Comparison of ENCODE assay signal across 19 cellular contexts in genomic region chr4:113987382-113987930, GRCh38. TPM values are rescaled to one million over a fixed set of nuclear protein-coding genes. Genes with fewer than 3 reads are reported as not detected.
A peak's percentile ranks its signal among the peaks of the same experiment; 100 is the strongest.
DNase-seq lines count a peak whose midpoint lies in the region; ATAC-seq and TF ChIP-seq lines count a peak whose summit lies in the region.
"Had no signal": no experiment of that assay in that cellular context is flagged by ENCODE, and none has a peak within 500 bp of the region (broad histone marks: within the 10 kb centered on the region; RNA-seq: fewer than 3 reads in every experiment).

No MANE protein-coding gene starts in this region.

- H3K36me3 Mint-ChIP-seq in activated T-helper 17 cell treated with anti-CD3 and anti-CD28 coated beads, Interleukin-2, amount 50 U/mL, for 72 hours (ENCODE audit: low read depth): no peaks in the 10 kb centered on the region
- no peaks in the 10 kb centered on the region for H3K36me3 Mint-ChIP-seq in T-helper 2 cell treated with Interferon-gamma antibody and Interleukin-4, amounts not matched to agents 5 μg/mL and 100 μg/mL, for 36 hours (ENCODE audit: low read depth)
- H3K36me3 Mint-ChIP-seq: CD8-positive, alpha-beta T cell had no signal

- CTCF ChIA-PET in A673 (lab: Charles Lee): no interaction called here

- no peaks in the 10 kb centered on the region for H3K36me3 ChIP-seq in A673 (ENCODE audit: insufficient read depth, low read length, poor library complexity, severe bottlenecking)
- H3K36me3 ChIP-seq: BLaER1 treated with 17β-estradiol and CSF1 and Interleukin-3, amounts not matched to agents 10 nM and 100 nM; HAP-1 had no signal

- TF ChIP-seq CTCF in A673 (conservative IDR thresholded peaks at IDR 0.05; ENCODE audit: low read depth, low read length): no peak
- TF ChIP-seq CTCF in HFF-Myc (IDR thresholded peaks at IDR 0.05; ENCODE audit: low read depth, low read length, missing control alignments): no peak

- no peak overlapping the region for H3K4me3 ChIP-seq in A673 (ENCODE audit: low read depth, low read length, poor library complexity, severe bottlenecking)
- H3K4me3 ChIP-seq in HFF-Myc (replicated peaks; ENCODE audit: low read depth, low read length): no peak overlapping the region
- H3K4me3 ChIP-seq: A549; BLaER1 treated with 17β-estradiol and CSF1 and Interleukin-3, amounts not matched to agents 10 nM and 100 nM; HAP-1; K562 had no signal

- ATAC-seq in esophagus mucosa (peak; percentile 57), HG03139 (IDR thresholded peaks at IDR 0.05; ENCODE audit: unreplicated experiment) (no peak)
- ATAC-seq in activated T-helper 17 cell treated with anti-CD3 and anti-CD28 coated beads, Interleukin-2, amount 50 U/mL, for 72 hours (replicated peaks): no peak
- ATAC-seq: A549; CD8-positive, alpha-beta T cell; K562 had no signal

- H3K9me3 ChIP-seq in A673 (ENCODE audit: low read depth, low read length, poor library complexity, severe bottlenecking): peaks cover 7% of the 10 kb centered on the region
- H3K9me3 ChIP-seq: A549, HAP-1 had no signal

- POLR2A ChIA-PET in A673 (lab: Charles Lee; ENCODE audit: low non-redundant PET): interaction anchor here (0.6 kb wide), 1 partner anchor 101 kb away, joined by 3 read pairs; no protein-coding TSS in a partner anchor

- no peaks in the 10 kb centered on the region for H3K9me3 Mint-ChIP-seq in activated T-helper 17 cell treated with anti-CD3 and anti-CD28 coated beads, Interleukin-2, amount 50 U/mL, for 72 hours
- peaks cover 3% of the 10 kb centered on the region for H3K9me3 Mint-ChIP-seq in T-helper 2 cell treated with Interferon-gamma antibody and Interleukin-4, amounts not matched to agents 5 μg/mL and 100 μg/mL, for 36 hours
- H3K9me3 Mint-ChIP-seq: CD8-positive, alpha-beta T cell had no signal

- DNase-seq in A673 (ENCODE audit: low spot score) (peak; percentile 88), HFF-Myc (ENCODE audit: extremely low read depth, low read depth) (peak; percentile 58), islet precursor cell (peak; percentile 66), ecto neural progenitor cell (ENCODE audit: low spot score) (no peak)
- no peak for DNase-seq in T-helper 2 cell treated with Interferon-gamma antibody and Interleukin-4, amounts not matched to agents 5 μg/mL and 100 μg/mL, for 36 hours (ENCODE audit: low spot score)
- DNase-seq: Calu3; CD8-positive, alpha-beta T cell; DMS79 treated with DMSO at 0.1 percent for 48 hours; IMR-90 had no signal

- no peak overlapping the region for H3K27ac Mint-ChIP-seq in activated T-helper 17 cell treated with anti-CD3 and anti-CD28 coated beads, Interleukin-2, amount 50 U/mL, for 72 hours
- no peak overlapping the region for H3K27ac Mint-ChIP-seq in T-helper 2 cell treated with Interferon-gamma antibody and Interleukin-4, amounts not matched to agents 5 μg/mL and 100 μg/mL, for 36 hours
- H3K27ac Mint-ChIP-seq: B cell; CD8-positive, alpha-beta T cell had no signal

- intact Hi-C loops in A673 (cut with micrococcal nuclease; ENCODE audit: unreplicated experiment): no loop called here

- no peaks in the 10 kb centered on the region for H3K27me3 Mint-ChIP-seq in activated T-helper 17 cell treated with anti-CD3 and anti-CD28 coated beads, Interleukin-2, amount 50 U/mL, for 72 hours
- H3K27me3 Mint-ChIP-seq in T-helper 2 cell treated with Interferon-gamma antibody and Interleukin-4, amounts not matched to agents 5 μg/mL and 100 μg/mL, for 36 hours (ENCODE audit: low read depth): peaks cover 3% of the 10 kb centered on the region

- H3K4me1 Mint-ChIP-seq in activated T-helper 17 cell treated with anti-CD3 and anti-CD28 coated beads, Interleukin-2, amount 50 U/mL, for 72 hours: no peaks in the 10 kb centered on the region
- no peaks in the 10 kb centered on the region for H3K4me1 Mint-ChIP-seq in T-helper 2 cell treated with Interferon-gamma antibody and Interleukin-4, amounts not matched to agents 5 μg/mL and 100 μg/mL, for 36 hours (ENCODE audit: low read depth)
- H3K4me1 Mint-ChIP-seq: B cell had no signal

- H3K4me1 ChIP-seq in A673 (ENCODE audit: insufficient read depth, low read length, poor library complexity, severe bottlenecking): no peaks in the 10 kb centered on the region
- H3K4me1 ChIP-seq: A549; BLaER1 treated with 17β-estradiol and CSF1 and Interleukin-3, amounts not matched to agents 10 nM and 100 nM; HAP-1 had no signal

- no TSS peak for BruUV-seq in A673 (replicated peaks; lab: Mats Ljungman, UMichigan)

- H3K27me3 ChIP-seq in A673 (replicated peaks; ENCODE audit: insufficient read depth, low read depth, low read length, poor library complexity): no peaks in the 10 kb centered on the region
- H3K27me3 ChIP-seq: BLaER1 treated with 17β-estradiol and CSF1 and Interleukin-3, amounts not matched to agents 10 nM and 100 nM had no signal

- no peak overlapping the region for H3K27ac ChIP-seq in A673 (ENCODE audit: low read depth, low read length, poor library complexity, severe bottlenecking)
- H3K27ac ChIP-seq: 22Rv1; A549; BLaER1 treated with 17β-estradiol and CSF1 and Interleukin-3, amounts not matched to agents 10 nM and 100 nM had no signal

- H3K4me3 Mint-ChIP-seq in activated T-helper 17 cell treated with anti-CD3 and anti-CD28 coated beads, Interleukin-2, amount 50 U/mL, for 72 hours: no peak overlapping the region
- no peak overlapping the region for H3K4me3 Mint-ChIP-seq in T-helper 2 cell treated with Interferon-gamma antibody and Interleukin-4, amounts not matched to agents 5 μg/mL and 100 μg/mL, for 36 hours
- H3K4me3 Mint-ChIP-seq: B cell; CD8-positive, alpha-beta T cell had no signal

RNA-seq across cellular contexts. Expression of gene ARSJ, which starts 8.0 kb away (rescaled TPM):
- 3.8 and 4.6 TPM in 2 replicates for total RNA-seq in A673 (2021)
- total RNA-seq in esophagus mucosa: 6.0 TPM
- under 1 TPM in 1 of 2 donors, not detected in 1; 0.19 TPM for total RNA-seq in activated T-helper 17 cell treated with anti-CD3 and anti-CD28 coated beads, Interleukin-2, amount 50 U/mL, for 72 hours
- total RNA-seq: B cell; CD8-positive, alpha-beta T cell; G401; K562 had no signal

Comparison
In these comparisons a context has a peak if more than half of its experiments do, and no peak if none do; other contexts are left out.
1. DNase-seq: peak in A673 (single experiment), HFF-Myc (single experiment) and islet precursor cell (single experiment); none in ecto neural progenitor cell (single experiment) and T-helper 2 cell treated with Interferon-gamma antibody and Interleukin-4, amounts not matched to agents 5 μg/mL and 100 μg/mL, for 36 hours (single experiment).